ENCODE assay signal across 16 cellular contexts in genomic region chr6:14746139-14746837, GRCh38.
DNase-seq lines count a peak whose midpoint lies in the region; ATAC-seq and TF ChIP-seq lines count a peak whose summit lies in the region.
"Had no signal": no experiment of that assay in that cellular context is flagged by ENCODE, and none has a peak within 500 bp of the region (broad histone marks: within the 10 kb centered on the region; RNA-seq: fewer than 3 reads in every experiment).

No MANE protein-coding gene starts in this region.

- POLR2A ChIA-PET in HEK293 (lab: Yijun Ruan, JAX) (no interaction called here), A673 (lab: Charles Lee; ENCODE audit: low non-redundant PET) (no interaction called here)

- no peak for TF ChIP-seq POLR2A in thyroid gland (IDR thresholded peaks at IDR 0.05)

- H3K9me3 ChIP-seq in HEK293 (ENCODE audit: control insufficient read depth, insufficient read depth, low read depth, low read length) (no peaks in the 10 kb centered on the region), neutrophil (no peaks in the 10 kb centered on the region), A673 (ENCODE audit: low read depth, low read length, poor library complexity, severe bottlenecking) (no peaks in the 10 kb centered on the region), thyroid gland (no peaks in the 10 kb centered on the region)
- H3K9me3 ChIP-seq: SJSA1 had no signal

- peaks cover 75% of the 10 kb centered on the region for H3K4me1 Mint-ChIP-seq in activated T-helper 2 cell treated with anti-CD3 and anti-CD28 coated beads, Interferon-gamma antibody, Interleukin-2, Interleukin-4, amounts not matched to agents 10 μg/mL and 5 μg/mL and 100 μg/mL, durations not matched to agents 14 hours and 24 hours and 36 hours (ENCODE audit: low read depth)

- BruUV-seq in A673 (replicated peaks; lab: Mats Ljungman, UMichigan), result no TSS peak

- H3K27ac ChIP-seq in HEK293 (ENCODE audit: extremely low read depth, low read depth, low read length) (no peak overlapping the region), neutrophil (peak overlapping the region; percentile 29), A673 (ENCODE audit: low read depth, low read length, poor library complexity, severe bottlenecking) (no peak overlapping the region), thyroid gland (no peak overlapping the region)
- H3K27ac ChIP-seq: BLaER1 treated with 17β-estradiol and CSF1 and Interleukin-3, amounts not matched to agents 10 nM and 100 nM; RWPE1; SJSA1 had no signal

- no peak overlapping the region for H3K4me3 Mint-ChIP-seq in activated T-helper 2 cell treated with anti-CD3 and anti-CD28 coated beads, Interferon-gamma antibody, Interleukin-2, Interleukin-4, amounts not matched to agents 10 μg/mL and 5 μg/mL and 100 μg/mL, durations not matched to agents 14 hours and 24 hours and 36 hours (ENCODE audit: low read depth)

- CTCF ChIA-PET in HEK293 (lab: Yijun Ruan, JAX) (no interaction called here), A673 (lab: Charles Lee) (no interaction called here)

- peaks cover 35 to 46% of the 10 kb centered on the region in 2 donors for H3K36me3 Mint-ChIP-seq in activated naive CD4-positive, alpha-beta T cell treated with anti-CD3 and anti-CD28 coated beads, Interleukin-2, amount 50 U/mL, for 72 hours
- peaks cover 8% of the 10 kb centered on the region for H3K36me3 Mint-ChIP-seq in activated T-helper 2 cell treated with anti-CD3 and anti-CD28 coated beads, Interferon-gamma antibody, Interleukin-2, Interleukin-4, amounts not matched to agents 10 μg/mL and 5 μg/mL and 100 μg/mL, durations not matched to agents 14 hours and 24 hours and 36 hours (ENCODE audit: low read depth)

- H3K4me1 ChIP-seq in HEK293 (ENCODE audit: control insufficient read depth, insufficient read depth, low read length) (no peaks in the 10 kb centered on the region), neutrophil (ENCODE audit: control insufficient read depth in 1 of 2, insufficient read depth in 1 of 2, low read depth in 1 of 2, low read length in 1 of 2) (peaks cover 19 to 21% of the 10 kb centered on the region in 2 experiments), A673 (ENCODE audit: insufficient read depth, low read length, poor library complexity, severe bottlenecking) (no peaks in the 10 kb centered on the region), thyroid gland (no peaks in the 10 kb centered on the region)

- peaks cover 34 to 36% of the 10 kb centered on the region in 2 donors for H3K9me3 Mint-ChIP-seq in activated naive CD4-positive, alpha-beta T cell treated with anti-CD3 and anti-CD28 coated beads, Interleukin-2, amount 50 U/mL, for 72 hours
- peaks cover 13% of the 10 kb centered on the region for H3K9me3 Mint-ChIP-seq in activated T-helper 2 cell treated with anti-CD3 and anti-CD28 coated beads, Interferon-gamma antibody, Interleukin-2, Interleukin-4, amounts not matched to agents 10 μg/mL and 5 μg/mL and 100 μg/mL, durations not matched to agents 14 hours and 24 hours and 36 hours

- no peaks in the 10 kb centered on the region for H3K27me3 Mint-ChIP-seq in activated T-helper 2 cell treated with anti-CD3 and anti-CD28 coated beads, Interferon-gamma antibody, Interleukin-2, Interleukin-4, amounts not matched to agents 10 μg/mL and 5 μg/mL and 100 μg/mL, durations not matched to agents 14 hours and 24 hours and 36 hours (ENCODE audit: low read depth)

- H3K4me3 ChIP-seq in HEK293 (ENCODE audit: low read depth, low read length) (no peak overlapping the region), neutrophil (ENCODE audit: low read depth in 1 of 2, low read length in 1 of 2) (no peak overlapping the region), A673 (ENCODE audit: low read depth, low read length, poor library complexity, severe bottlenecking) (no peak overlapping the region), thyroid gland (replicated peaks in 1 of 3) (no peak overlapping the region)
- H3K4me3 ChIP-seq: BLaER1 treated with 17β-estradiol and CSF1 and Interleukin-3, amounts not matched to agents 10 nM and 100 nM; SJSA1 had no signal

- DNase-seq in activated naive CD4-positive, alpha-beta T cell treated with anti-CD3 and anti-CD28 coated beads, Interleukin-2, amount 50 U/mL, for 72 hours (ENCODE audit: low spot score in 2 of 2), result no peak
- no peak for DNase-seq in activated naive CD4-positive, alpha-beta T cell treated with anti-CD3 and anti-CD28 coated beads, Interleukin-2, amount 50 U/mL, for 16 hours
- DNase-seq in activated T-helper 2 cell treated with anti-CD3 and anti-CD28 coated beads, Interferon-gamma antibody, Interleukin-2, Interleukin-4, amounts not matched to agents 10 μg/mL and 5 μg/mL and 100 μg/mL, durations not matched to agents 14 hours and 24 hours and 36 hours (ENCODE audit: low spot score), result no peak
- DNase-seq in A673 (ENCODE audit: low spot score) (no peak), thyroid gland (no peak), NCI-H128 (lab: John Stamatoyannopoulos, UW; ENCODE audit: unreplicated experiment) (no peak)
- DNase-seq: DMS153, MM.1S, NCI-H1417, NCI-H2029 treated with DMSO at 0.1 percent for 48 hours, NCI-H510A treated with DMSO at 0.1 percent for 48 hours had no signal

- no peak for ATAC-seq in activated naive CD4-positive, alpha-beta T cell treated with anti-CD3 and anti-CD28 coated beads, Interleukin-2, amount 50 U/mL, for 72 hours

- peak overlapping the region; percentile 65 to 90 for H3K27ac Mint-ChIP-seq in activated naive CD4-positive, alpha-beta T cell treated with anti-CD3 and anti-CD28 coated beads, Interleukin-2, amount 50 U/mL, for 72 hours
- H3K27ac Mint-ChIP-seq in activated T-helper 2 cell treated with anti-CD3 and anti-CD28 coated beads, Interferon-gamma antibody, Interleukin-2, Interleukin-4, amounts not matched to agents 10 μg/mL and 5 μg/mL and 100 μg/mL, durations not matched to agents 14 hours and 24 hours and 36 hours, result peak overlapping the region; percentile 3

- H3K27me3 ChIP-seq in neutrophil (no peaks in the 10 kb centered on the region), A673 (replicated peaks; ENCODE audit: insufficient read depth, low read depth, low read length, poor library complexity) (no peaks in the 10 kb centered on the region), thyroid gland (no peaks in the 10 kb centered on the region)
- H3K27me3 ChIP-seq: BLaER1 treated with 17β-estradiol and CSF1 and Interleukin-3, amounts not matched to agents 10 nM and 100 nM; SJSA1 had no signal

- intact Hi-C loops in activated T-helper 2 cell treated with anti-CD3 and anti-CD28 coated beads, Interferon-gamma antibody, Interleukin-2, Interleukin-4, amounts not matched to agents 10 μg/mL and 5 μg/mL and 100 μg/mL, durations not matched to agents 14 hours and 24 hours and 36 hours (cut with micrococcal nuclease), result loop anchor here (5.0 kb wide), 4 partner anchors 41 to 881 kb away; no protein-coding TSS in a partner anchor
- intact Hi-C loops in A673 (cut with micrococcal nuclease; ENCODE audit: unreplicated experiment) (no loop called here), thyroid gland (cut with DNase I) (no loop called here)

- TF ChIP-seq CTCF in HEK293 (tag by site-specific recombination; IDR thresholded peaks at IDR 0.05) (no peak), neutrophil (IDR thresholded peaks at IDR 0.05) (no peak), A673 (conservative IDR thresholded peaks at IDR 0.05; ENCODE audit: low read depth, low read length) (no peak), thyroid gland (IDR thresholded peaks at IDR 0.05) (no peak)

- WGBS in thyroid gland, 2 donors, result 34 to 57% methylated on average over 2 of the region's 2 CpGs

- H3K36me3 ChIP-seq in HEK293 (ENCODE audit: control insufficient read depth in 2 of 2, insufficient read depth in 1 of 2, low read length in 2 of 2), result no peaks in the 10 kb centered on the region
- no peaks in the 10 kb centered on the region for H3K36me3 ChIP-seq in neutrophil
- no peaks in the 10 kb centered on the region for H3K36me3 ChIP-seq in A673 (ENCODE audit: insufficient read depth, low read length, poor library complexity, severe bottlenecking)
- H3K36me3 ChIP-seq in thyroid gland, result no peaks in the 10 kb centered on the region
- H3K36me3 ChIP-seq: BLaER1 treated with 17β-estradiol and CSF1 and Interleukin-3, amounts not matched to agents 10 nM and 100 nM; SJSA1 had no signal

TF ChIP-seq in HEK293, 187 proteins besides CTCF, POLR2A, EP300 and RAD21:
- TF ChIP-seq ZNF529 (tag by site-specific recombination; IDR thresholded peaks at IDR 0.05; ENCODE audit: insufficient replicate concordance) (peak; percentile 99), INSM2 (tag by site-specific recombination; IDR thresholded peaks at IDR 0.05) (no peak), YY1 (tag by site-specific recombination; IDR thresholded peaks at IDR 0.05) (no peak), SP3 (tag by site-specific recombination; IDR thresholded peaks at IDR 0.05) (no peak), ZNF768 (tag by site-specific recombination; IDR thresholded peaks at IDR 0.05) (no peak), SETDB1 (IDR thresholded peaks at IDR 0.05; ENCODE audit: insufficient read length, low read length) (peak; percentile 33)
